In genomic region chr17:44071198-44071520, GRCh38 we compare ENCODE assay signal across 8 cellular contexts. TPM values are rescaled to one million over a fixed set of nuclear protein-coding genes. Genes with fewer than 3 reads are reported as not detected.
DNase-seq lines count a peak whose midpoint lies in the region; ATAC-seq and TF ChIP-seq lines count a peak whose summit lies in the region.

No MANE protein-coding gene starts in this region.

- peak overlapping the region; percentile 79 for H3K27ac ChIP-seq in cardiac muscle cell

- H3K36me3 Mint-ChIP-seq in stimulated activated naive B cell treated with anti-CD40 and anti-IgM and Interleukin-4, amounts not matched to agents 10 μg/mL and 1 μg/mL and 100 μg/mL, for 72 hours = peaks cover 17 to 31% of the 10 kb centered on the region in 2 donors

- TF ChIP-seq CTCF in cardiac muscle cell (IDR thresholded peaks at IDR 0.05; ENCODE audit: low read depth, low read length) (no peak), GM10266 (IDR thresholded peaks at IDR 0.05; ENCODE audit: control insufficient read depth, insufficient read depth, low read depth, missing control alignments) (no peak)

- no peaks in the 10 kb centered on the region for H3K9me3 ChIP-seq in cardiac muscle cell (ENCODE audit: low read depth)
- H3K9me3 ChIP-seq in iPS-15b (ENCODE audit: control insufficient read depth, insufficient read depth, low read length) = no peaks in the 10 kb centered on the region

- H3K4me1 Mint-ChIP-seq in stimulated activated naive B cell treated with anti-CD40 and anti-IgM and Interleukin-4, amounts not matched to agents 10 μg/mL and 1 μg/mL and 100 μg/mL, for 72 hours = peaks cover 20 to 53% of the 10 kb centered on the region in 2 donors

- no peaks in the 10 kb centered on the region for H3K27me3 Mint-ChIP-seq in stimulated activated naive B cell treated with anti-CD40 and anti-IgM and Interleukin-4, amounts not matched to agents 10 μg/mL and 1 μg/mL and 100 μg/mL, for 72 hours

- intact Hi-C loops in left cardiac atrium (cut with DNase I) = loop anchor here in 1 of 2 donors (5.0 kb wide), 1 partner anchor 41 kb away; no protein-coding TSS in a partner anchor

- peak overlapping the region; percentile 89 for H3K9ac ChIP-seq in iPS-15b (ENCODE audit: low read depth, low read length)

- H3K4me1 ChIP-seq in cardiac muscle cell (ENCODE audit: low read depth) (peaks cover 15% of the 10 kb centered on the region), iPS-15b (ENCODE audit: control insufficient read depth, insufficient read depth, low read length) (no peaks in the 10 kb centered on the region)

- H3K27ac Mint-ChIP-seq in stimulated activated naive B cell treated with anti-CD40 and anti-IgM and Interleukin-4, amounts not matched to agents 10 μg/mL and 1 μg/mL and 100 μg/mL, for 72 hours = peak overlapping the region; percentile 97

- H3K4me3 ChIP-seq in cardiac muscle cell (peak overlapping the region; percentile 40), iPS-15b (ENCODE audit: low read depth, low read length) (peak overlapping the region; percentile 99)

- H3K9me3 Mint-ChIP-seq in stimulated activated naive B cell treated with anti-CD40 and anti-IgM and Interleukin-4, amounts not matched to agents 10 μg/mL and 1 μg/mL and 100 μg/mL, for 72 hours = no peaks in the 10 kb centered on the region

- peak overlapping the region; percentile 96 to 98 for H3K4me3 Mint-ChIP-seq in stimulated activated naive B cell treated with anti-CD40 and anti-IgM and Interleukin-4, amounts not matched to agents 10 μg/mL and 1 μg/mL and 100 μg/mL, for 72 hours

- H3K27me3 ChIP-seq in cardiac muscle cell = no peaks in the 10 kb centered on the region
- no peaks in the 10 kb centered on the region for H3K27me3 ChIP-seq in iPS-15b (ENCODE audit: control insufficient read depth, insufficient read depth, low read length)

- ATAC-seq in left cardiac atrium (no peak), GM21619 (IDR thresholded peaks at IDR 0.05; ENCODE audit: unreplicated experiment) (no peak), GM21360 (IDR thresholded peaks at IDR 0.05; ENCODE audit: unreplicated experiment) (no peak)
- peak; percentile 61 for ATAC-seq in activated CD4-positive, CD25-positive, alpha-beta regulatory T cell treated with anti-CD3 and anti-CD28 coated beads, Interleukin-2, amount 50 U/mL, for 24 hours
- ATAC-seq in stimulated activated naive B cell treated with anti-CD40 and anti-IgM and Interleukin-4, amounts not matched to agents 10 μg/mL and 1 μg/mL and 100 μg/mL, for 72 hours (replicated peaks) = no peak

- no peak for DNase-seq in cardiac muscle cell (ENCODE audit: low read depth in 1 of 2, low spot score in 1 of 2)
- DNase-seq in left cardiac atrium = no peak
- no peak for DNase-seq in stimulated activated naive B cell treated with anti-CD40 and anti-IgM and Interleukin-4, amounts not matched to agents 10 μg/mL and 1 μg/mL and 100 μg/mL, for 72 hours
- no peak for DNase-seq in GM10266 (ENCODE audit: extremely low spot score)

- peaks cover 6% of the 10 kb centered on the region for H3K36me3 ChIP-seq in cardiac muscle cell
- H3K36me3 ChIP-seq in iPS-15b (ENCODE audit: control insufficient read depth, insufficient read depth, low read length) = peaks cover 18% of the 10 kb centered on the region

RNA-seq across cellular contexts. Expression of gene G6PC3, which starts 0.6 kb away (rescaled TPM):
- total RNA-seq in cardiac muscle cell = 93.1 and 95.3 TPM in 2 replicates
- polyA plus RNA-seq in cardiac muscle cell = 162 and 234 TPM in 2 replicates
- total RNA-seq in left cardiac atrium = 10 to 100 TPM; 32.9 to 44.4 TPM

RNA-seq across cellular contexts. Expression of gene LSM12, which starts 4.7 kb away (rescaled TPM):
- 31.0 and 45.3 TPM in 2 replicates for total RNA-seq in cardiac muscle cell
- polyA plus RNA-seq in cardiac muscle cell = 46.5 and 60.7 TPM in 2 replicates
- total RNA-seq in left cardiac atrium = 10 to 100 TPM; 39.4 to 57.5 TPM

RNA-seq across cellular contexts. Expression of gene HDAC5, which starts 52.3 kb away (rescaled TPM):
- total RNA-seq in cardiac muscle cell = 164 and 300 TPM in 2 replicates
- polyA plus RNA-seq in cardiac muscle cell = 94.1 and 209 TPM in 2 replicates
- 10 to 100 TPM; 39.2 to 57.9 TPM for total RNA-seq in left cardiac atrium

RNA-seq across cellular contexts. Expression of gene TMEM101, which starts 56.4 kb away (rescaled TPM):
- total RNA-seq in cardiac muscle cell (37.5 and 65.8 TPM in 2 replicates), left cardiac atrium (10 to 100 TPM; 16.1 to 17.5 TPM)
- polyA plus RNA-seq in cardiac muscle cell = 22.5 and 40.6 TPM in 2 replicates

Comparison
In these comparisons a context has a peak if more than half of its experiments do, and no peak if none do; other contexts are left out.
1. ATAC-seq: peak in activated CD4-positive, CD25-positive, alpha-beta regulatory T cell treated with anti-CD3 and anti-CD28 coated beads, Interleukin-2, amount 50 U/mL, for 24 hours (2 of 2); none in left cardiac atrium (0 of 2), stimulated activated naive B cell treated with anti-CD40 and anti-IgM and Interleukin-4, amounts not matched to agents 10 μg/mL and 1 μg/mL and 100 μg/mL, for 72 hours (0 of 2), GM21619 (single experiment) and GM21360 (single experiment).